11 cellular contexts compared by ENCODE assay signal in the genomic region with DNA sequence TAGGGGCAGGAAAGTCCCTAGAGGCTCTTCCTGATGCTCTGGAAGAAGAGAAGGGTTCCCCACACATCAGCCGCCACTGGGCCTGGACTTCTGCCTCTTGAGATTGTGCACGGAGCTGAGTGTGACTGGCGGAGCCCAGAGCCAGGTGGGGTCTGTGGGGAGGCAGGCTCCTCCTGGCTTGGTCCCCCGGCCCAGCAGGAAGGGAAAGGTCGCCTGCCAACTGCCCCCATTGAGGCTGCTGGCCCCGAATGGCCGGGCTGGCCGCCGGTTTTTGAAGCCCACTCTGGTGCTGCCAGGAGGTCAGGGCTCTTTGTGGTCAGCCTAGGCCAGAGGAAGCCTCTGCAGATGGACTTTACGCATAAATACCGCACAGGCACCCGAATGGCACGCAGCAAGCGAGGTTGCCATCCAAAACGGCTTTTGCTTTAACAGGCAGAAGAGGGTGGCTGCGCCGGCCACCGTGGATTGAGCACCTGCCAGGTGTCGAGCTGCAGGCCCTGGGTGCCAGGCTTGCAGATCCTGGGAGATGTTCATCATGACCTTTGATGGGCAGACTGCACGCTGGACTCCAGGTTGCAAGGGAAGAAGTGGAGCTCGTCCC. TPM values are rescaled to one million over a fixed set of nuclear protein-coding genes. Genes with fewer than 3 reads are reported as not detected.
A peak's percentile ranks its signal among the peaks of the same experiment; 100 is the strongest.
DNase-seq lines count a peak whose midpoint lies in the region; ATAC-seq and TF ChIP-seq lines count a peak whose summit lies in the region.
"Had no signal": no experiment of that assay in that cellular context is flagged by ENCODE, and none has a peak within 500 bp of the region (broad histone marks: within the 10 kb centered on the region; RNA-seq: fewer than 3 reads in every experiment).

No MANE protein-coding gene starts in this region.

- peaks cover 28% of the 10 kb centered on the region for H3K4me1 ChIP-seq in Loucy (ENCODE audit: insufficient read depth, low read length, poor library complexity, severe bottlenecking)
- H3K4me1 ChIP-seq in neuronal stem cell (ENCODE audit: control insufficient read depth in 2 of 2, insufficient read depth in 1 of 2, low read depth in 1 of 2, low read length in 2 of 2) = peaks cover 27 to 33% of the 10 kb centered on the region in 2 donors
- H3K4me1 ChIP-seq in mesendoderm (ENCODE audit: control insufficient read depth, low read depth, low read length) = peaks cover 17% of the 10 kb centered on the region

- no peaks in the 10 kb centered on the region for H3K27me3 Mint-ChIP-seq in CD4-positive, alpha-beta T cell
- no peaks in the 10 kb centered on the region for H3K27me3 Mint-ChIP-seq in central memory CD8-positive, alpha-beta T cell

- intact Hi-C loops in CD4-positive, alpha-beta T cell (cut with DNase I, micrococcal nuclease) = no loop called here

- no peak overlapping the region for H2BK5ac ChIP-seq in neuronal stem cell (ENCODE audit: low read length)
- H2BK5ac ChIP-seq in mesendoderm (ENCODE audit: low read length) = no peak overlapping the region

- peaks cover 59% of the 10 kb centered on the region for H3K36me3 Mint-ChIP-seq in CD4-positive, alpha-beta T cell (ENCODE audit: low read depth)
- peaks cover 51% of the 10 kb centered on the region for H3K36me3 Mint-ChIP-seq in central memory CD8-positive, alpha-beta T cell (ENCODE audit: insufficient read depth)

- peaks cover 52% of the 10 kb centered on the region for H3K79me1 ChIP-seq in neuronal stem cell (ENCODE audit: low read depth, low read length)
- H3K79me1 ChIP-seq in mesendoderm (ENCODE audit: low read length) = peaks cover 9% of the 10 kb centered on the region

- H3K27ac Mint-ChIP-seq in CD4-positive, alpha-beta T cell = peak overlapping the region; percentile 97
- H3K27ac Mint-ChIP-seq in central memory CD8-positive, alpha-beta T cell (ENCODE audit: low read depth) = no peak overlapping the region

- H3K9me3 ChIP-seq in CD4-positive, alpha-beta T cell (ENCODE audit: control insufficient read depth, low read length) = no peaks in the 10 kb centered on the region
- H3K9me3 ChIP-seq in Loucy (ENCODE audit: insufficient read depth, low read depth, low read length) (no peaks in the 10 kb centered on the region), neuronal stem cell (replicated peaks in 1 of 2; ENCODE audit: control insufficient read depth in 2 of 2, insufficient read depth in 1 of 2, low read depth in 1 of 2, low read length in 2 of 2) (no peaks in the 10 kb centered on the region)

- no peak overlapping the region for H4K5ac ChIP-seq in mesendoderm (ENCODE audit: low read length)

- CTCF ChIA-PET in CD4-positive, alpha-beta T cell (lab: Charles Lee) = no interaction called here

- H3K9me2 ChIP-seq in Loucy (replicated peaks; ENCODE audit: low read depth, low read length) = no peaks in the 10 kb centered on the region

- peak overlapping the region; percentile 96 for H3K4me3 Mint-ChIP-seq in CD4-positive, alpha-beta T cell
- H3K4me3 Mint-ChIP-seq in central memory CD8-positive, alpha-beta T cell = peak overlapping the region; percentile 94

- H3K4me1 Mint-ChIP-seq in CD4-positive, alpha-beta T cell (ENCODE audit: low read depth) = peaks cover 70% of the 10 kb centered on the region
- H3K4me1 Mint-ChIP-seq in central memory CD8-positive, alpha-beta T cell = peaks cover 74% of the 10 kb centered on the region

- peaks cover 33% of the 10 kb centered on the region; the same call in 1 of the 2 replicates for H3K36me3 ChIP-seq in Loucy (ENCODE audit: insufficient read depth, low read length)
- H3K36me3 ChIP-seq in neuronal stem cell (replicated peaks in 1 of 2; ENCODE audit: control insufficient read depth in 2 of 2, insufficient read depth in 2 of 2, low read length in 2 of 2) = peaks cover 25 to 66% of the 10 kb centered on the region in 2 donors
- H3K36me3 ChIP-seq in mesendoderm (ENCODE audit: control insufficient read depth, insufficient read depth, low read length) = peaks cover 6% of the 10 kb centered on the region

- H3K4ac ChIP-seq in neuronal stem cell (ENCODE audit: low read length) (no peak overlapping the region), mesendoderm (ENCODE audit: low read depth, low read length) (no peak overlapping the region)

- no peak overlapping the region for H2AFZ ChIP-seq in Loucy (ENCODE audit: low read length)
- no peak overlapping the region for H2AFZ ChIP-seq in neuronal stem cell (ENCODE audit: low read length)

- no peak overlapping the region for H3K9ac ChIP-seq in Loucy (ENCODE audit: low read depth, low read length, poor library complexity, severe bottlenecking)
- H3K9ac ChIP-seq in neuronal stem cell (ENCODE audit: low read depth, low read length, poor library complexity) = peak overlapping the region; percentile 70
- H3K9ac ChIP-seq in mesendoderm (ENCODE audit: low read length) = no peak overlapping the region

- H4K91ac ChIP-seq in neuronal stem cell (ENCODE audit: low read depth, low read length, poor library complexity) = no peak overlapping the region

- POLR2A ChIA-PET in CD4-positive, alpha-beta T cell (lab: Charles Lee) = interaction anchor here (0.8 kb wide), 1 partner anchor 16 kb away, joined by 3 read pairs; no protein-coding TSS in a partner anchor

- no peaks in the 10 kb centered on the region for H3F3A ChIP-seq in Loucy (ENCODE audit: low read depth)

- no peak overlapping the region for H2BK15ac ChIP-seq in neuronal stem cell (ENCODE audit: low read length)
- H2BK15ac ChIP-seq in mesendoderm (replicated peaks; ENCODE audit: low read depth) = no peak overlapping the region

- H2BK12ac ChIP-seq in neuronal stem cell (ENCODE audit: low read length) = no peak overlapping the region

- no peak for TF ChIP-seq CTCF in CD4-positive, alpha-beta T cell (IDR thresholded peaks at IDR 0.05)
- TF ChIP-seq CTCF in Loucy (conservative IDR thresholded peaks at IDR 0.05; ENCODE audit: low read length) = no peak

- H2BK120ac ChIP-seq in neuronal stem cell (ENCODE audit: low read depth, low read length) (no peak overlapping the region), mesendoderm (ENCODE audit: low read depth, low read length) (no peak overlapping the region)

- no peak for DNase-seq in CD4-positive, alpha-beta T cell
- DNase-seq in central memory CD8-positive, alpha-beta T cell (ENCODE audit: low spot score in 2 of 2) = no peak
- DNase-seq in neuronal stem cell (ENCODE audit: low spot score) (no peak), mesendoderm (no peak), NCI-H2171 (lab: John Stamatoyannopoulos, UW) (no peak), NCI-H1105 treated with DMSO at 0.1 percent for 48 hours (lab: John Stamatoyannopoulos, UW) (no peak)
- DNase-seq: HCEC 1CT, KG1, SHP77 had no signal

- ATAC-seq in CD4-positive, alpha-beta T cell (ENCODE audit: poor library complexity) = no peak
- no peak for ATAC-seq in central memory CD8-positive, alpha-beta T cell (replicated peaks; ENCODE audit: extremely low read depth, poor library complexity, severe bottlenecking)
- ATAC-seq in GM19467 (IDR thresholded peaks at IDR 0.05; ENCODE audit: unreplicated experiment) = no peak

- H3K23ac ChIP-seq in neuronal stem cell (ENCODE audit: low read depth, low read length, poor library complexity) (no peak overlapping the region), mesendoderm (ENCODE audit: low read length) (no peak overlapping the region)

- H3K79me2 ChIP-seq in Loucy (ENCODE audit: insufficient read depth, low read length) = peaks cover 98% of the 10 kb centered on the region
- peaks cover 94% of the 10 kb centered on the region for H3K79me2 ChIP-seq in mesendoderm (ENCODE audit: control insufficient read depth, insufficient read depth, low read length)

- H3K27me3 ChIP-seq in CD4-positive, alpha-beta T cell (ENCODE audit: control insufficient read depth, insufficient read depth, low read length) = no peaks in the 10 kb centered on the region
- peaks cover 6% of the 10 kb centered on the region for H3K27me3 ChIP-seq in Loucy (ENCODE audit: insufficient read depth, low read length, poor library complexity, severe bottlenecking)
- H3K27me3 ChIP-seq in neuronal stem cell (ENCODE audit: control insufficient read depth in 3 of 3, insufficient read depth in 3 of 3, low read depth in 1 of 3, low read length in 3 of 3) = no peaks in the 10 kb centered on the region
- no peaks in the 10 kb centered on the region for H3K27me3 ChIP-seq in mesendoderm (ENCODE audit: insufficient read depth, low read length, poor library complexity)

- H2AK5ac ChIP-seq in neuronal stem cell (ENCODE audit: low read depth, low read length) (no peak overlapping the region), mesendoderm (ENCODE audit: low read length) (no peak overlapping the region)

- no peak overlapping the region for H3K56ac ChIP-seq in mesendoderm (ENCODE audit: low read length)

- H3K4me2 ChIP-seq in Loucy (ENCODE audit: low read depth, low read length, poor library complexity, severe bottlenecking) (peak overlapping the region; percentile 95), neuronal stem cell (ENCODE audit: insufficient read depth, low read length, poor library complexity, severe bottlenecking) (no peak overlapping the region), mesendoderm (ENCODE audit: low read length) (no peak overlapping the region)

- H3K4me3 ChIP-seq in Loucy (ENCODE audit: low read length, poor library complexity, severe bottlenecking) = no peak overlapping the region
- no peak overlapping the region for H3K4me3 ChIP-seq in neuronal stem cell (ENCODE audit: low read length in 2 of 2)
- no peak overlapping the region for H3K4me3 ChIP-seq in mesendoderm (ENCODE audit: low read length)

- no peak overlapping the region for H3K18ac ChIP-seq in neuronal stem cell (ENCODE audit: low read length)
- no peak overlapping the region for H3K18ac ChIP-seq in mesendoderm (ENCODE audit: low read length)

- no peak overlapping the region for H3K27ac ChIP-seq in CD4-positive, alpha-beta T cell (ENCODE audit: low read depth, low read length)
- H3K27ac ChIP-seq in neuronal stem cell (replicated peaks; ENCODE audit: low read length) (no peak overlapping the region), mesendoderm (ENCODE audit: low read depth, low read length) (no peak overlapping the region)

- WGBS in neuronal stem cell (ENCODE audit: extremely low coverage in 2 of 2, insufficient read length in 2 of 2, insufficient replicate concordance in 1 of 2), 2 donors = no CpG with 5 or more reads among the region's 21 CpGs
- WGBS in mesendoderm (ENCODE audit: extremely low coverage, insufficient coverage, low lambda C conversion rate) = no CpG with 5 or more reads among the region's 21 CpGs

- H3K14ac ChIP-seq in neuronal stem cell (ENCODE audit: low read length) = peak overlapping the region; percentile 21

- H4K8ac ChIP-seq in neuronal stem cell (ENCODE audit: low read depth, low read length) (peak overlapping the region; percentile 65), mesendoderm (ENCODE audit: low read depth, low read length) (no peak overlapping the region)

- peaks cover 90% of the 10 kb centered on the region for H4K20me1 ChIP-seq in Loucy (ENCODE audit: insufficient read depth, low read length, poor library complexity, severe bottlenecking)

- no peaks in the 10 kb centered on the region for H3K9me3 Mint-ChIP-seq in CD4-positive, alpha-beta T cell
- no peaks in the 10 kb centered on the region for H3K9me3 Mint-ChIP-seq in central memory CD8-positive, alpha-beta T cell

RNA-seq across cellular contexts. Expression of gene DAZAP1, which starts 5.0 kb away (rescaled TPM):
- total RNA-seq in CD4-positive, alpha-beta T cell = 100 to 1,000 TPM; 128 to 133 TPM
- polyA plus RNA-seq in neuronal stem cell (2013, experiment 1 of 2) = 124 TPM
- polyA plus RNA-seq in neuronal stem cell (2013, experiment 2 of 2) = 126 TPM
- polyA plus RNA-seq in mesendoderm (2013, experiment 1 of 2) = 243 TPM
- polyA plus RNA-seq in mesendoderm (2013, experiment 2 of 2) = 246 TPM

RNA-seq across cellular contexts. Expression of gene GAMT, which starts 11.1 kb away (rescaled TPM):
- total RNA-seq in CD4-positive, alpha-beta T cell = 10 to 100 TPM; 11.0 to 13.0 TPM
- 41.6 TPM for polyA plus RNA-seq in neuronal stem cell (2013, experiment 1 of 2)
- polyA plus RNA-seq in neuronal stem cell (2013, experiment 2 of 2) = 42.6 TPM
- 5.3 TPM for polyA plus RNA-seq in mesendoderm (2013, experiment 1 of 2)
- 6.2 TPM for polyA plus RNA-seq in mesendoderm (2013, experiment 2 of 2)

RNA-seq across cellular contexts. Expression of gene RPS15, which starts 25.8 kb away (rescaled TPM):
- total RNA-seq in CD4-positive, alpha-beta T cell = 1,000 to 10,000 TPM; 2,193 to 2,200 TPM
- polyA plus RNA-seq in neuronal stem cell (2013, experiment 1 of 2) = 3,965 TPM
- polyA plus RNA-seq in neuronal stem cell (2013, experiment 2 of 2) = 3,732 TPM
- polyA plus RNA-seq in mesendoderm (2013, experiment 1 of 2) = 2,706 TPM
- 2,673 TPM for polyA plus RNA-seq in mesendoderm (2013, experiment 2 of 2)

RNA-seq across cellular contexts. Expression of gene NDUFS7, which starts 28.7 kb away (rescaled TPM):
- total RNA-seq in CD4-positive, alpha-beta T cell = 10 to 100 TPM; 40.0 to 42.6 TPM
- 61.9 TPM for polyA plus RNA-seq in neuronal stem cell (2013, experiment 1 of 2)
- polyA plus RNA-seq in neuronal stem cell (2013, experiment 2 of 2) = 60.2 TPM
- polyA plus RNA-seq in mesendoderm (2013, experiment 1 of 2) = 40.8 TPM
- 41.7 TPM for polyA plus RNA-seq in mesendoderm (2013, experiment 2 of 2)

RNA-seq across cellular contexts. Expression of gene APC2, which starts 37.5 kb away (rescaled TPM):
- under 1 TPM; 0.20 to 0.30 TPM for total RNA-seq in CD4-positive, alpha-beta T cell
- 3.4 TPM for polyA plus RNA-seq in neuronal stem cell (2013, experiment 1 of 2)
- 3.9 TPM for polyA plus RNA-seq in neuronal stem cell (2013, experiment 2 of 2)
- polyA plus RNA-seq in mesendoderm (2013, experiment 1 of 2) = 0.03 TPM
- polyA plus RNA-seq in mesendoderm (2013, experiment 2 of 2) = 0.06 TPM
